Comparison of ENCODE assay signal across 14 cellular contexts in genomic region chr12:117466677-117467362, GRCh38.
"Had no signal": no experiment of that assay in that cellular context is flagged by ENCODE, and none has a peak within 500 bp of the region (broad histone marks: within the 10 kb centered on the region; RNA-seq: fewer than 3 reads in every experiment).

No MANE protein-coding gene starts in this region.

- DNase-seq: activated CD4-positive, alpha-beta T cell treated with anti-CD3 and anti-CD28 coated beads, Interleukin-2, amount 10 ng/mL, durations not matched to agents 7 days and 5 days; activated CD4-positive, CD25-positive, alpha-beta regulatory T cell; activated naive CD4-positive, alpha-beta T cell treated with anti-CD3 and anti-CD28 coated beads, Interleukin-2, amount 50 U/mL, for 16 hours; activated T-cell treated with anti-CD3 and anti-CD28 coated beads, Interleukin-2, amount 50 U/mL, for 1 hour; adrenal gland; cerebellar nuclear complex; effector memory CD8-positive, alpha-beta T cell; hippocampal formation; lower lobe of right lung; midbrain; stimulated activated CD4-positive, alpha-beta T cell treated with anti-CD3 and anti-CD28 coated beads, Interleukin-4, amount 100 ng/mL, for 4 hours; T-helper 17 cell; uterus had no signal

- H3K9me3 ChIP-seq: adrenal gland, uterus had no signal

- H3K4me1 ChIP-seq: adrenal gland, gastroesophageal sphincter, lower lobe of right lung, uterus had no signal

- H3K36me3 ChIP-seq: adrenal gland, gastroesophageal sphincter, lower lobe of right lung, uterus had no signal

- H3K27me3 ChIP-seq: adrenal gland, uterus had no signal

- H3K27ac ChIP-seq: adrenal gland, gastroesophageal sphincter, lower lobe of right lung, uterus had no signal

- ATAC-seq: effector memory CD8-positive, alpha-beta T cell; gastroesophageal sphincter; lower lobe of right lung; T-helper 17 cell had no signal

- H3K4me3 ChIP-seq: adrenal gland, gastroesophageal sphincter, lower lobe of right lung, uterus had no signal
